Comparison of ENCODE assay signal across 16 cellular contexts in the genomic region with DNA sequence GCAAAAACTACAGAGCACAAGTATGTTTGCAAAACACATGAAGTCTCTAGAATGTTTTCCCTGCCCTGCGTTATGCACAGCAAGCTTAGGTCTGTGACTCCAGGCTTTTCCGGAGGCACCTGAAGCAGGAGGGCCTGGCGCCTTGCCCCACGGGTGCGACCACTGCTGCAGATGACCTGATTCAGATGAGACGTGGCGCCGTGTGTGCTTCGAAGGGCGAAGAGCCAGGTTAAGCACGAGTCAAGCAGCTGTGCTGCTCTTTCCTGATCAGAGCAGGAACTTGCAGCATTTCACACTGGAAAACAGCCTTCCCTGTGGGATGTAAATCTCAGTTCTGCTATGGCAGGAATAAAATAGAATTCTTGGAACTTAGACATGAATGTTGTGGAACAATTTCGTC.
"Had no signal": no experiment of that assay in that cellular context is flagged by ENCODE, and none has a peak within 500 bp of the region (broad histone marks: within the 10 kb centered on the region; RNA-seq: fewer than 3 reads in every experiment).

No MANE protein-coding gene starts in this region.

- H3K27ac Mint-ChIP-seq: activated CD4-positive, alpha-beta T cell treated with anti-CD3 and anti-CD28 coated beads for 36 hours; activated naive CD8-positive, alpha-beta T cell; activated T-helper 1 cell treated with anti-CD3 and anti-CD28 coated beads, Interleukin-12 subunit alpha, Interleukin-12 subunit beta, Interleukin-2, Interleukin-4 antibody, amounts not matched to agents 30 ng/mL and 10 ng/mL and 1 ng/mL, durations not matched to agents 14 hours and 24 hours and 36 hours; immature natural killer cell; T-helper 2 cell treated with Interferon-gamma antibody and Interleukin-4, amounts not matched to agents 5 μg/mL and 100 μg/mL, for 36 hours; WTC11 had no signal

- ATAC-seq: activated CD4-positive, alpha-beta T cell treated with anti-CD3 and anti-CD28 coated beads for 36 hours; lower lobe of right lung; natural killer cell; WTC11 had no signal

- H3K27me3 ChIP-seq: transverse colon had no signal

- H3K27me3 Mint-ChIP-seq: activated CD4-positive, alpha-beta T cell treated with anti-CD3 and anti-CD28 coated beads for 36 hours; activated naive CD8-positive, alpha-beta T cell had no signal

- DNase-seq: activated CD4-positive, alpha-beta T cell treated with anti-CD3 and anti-CD28 coated beads for 36 hours; activated CD4-positive, alpha-beta T cell treated with anti-CD3 and anti-CD28 coated beads, Interleukin-2, amount 50 U/mL, for 48 hours; activated gamma-delta T cell treated with Interleukin-2 at 50 U/mL for 16 hours; activated T-cell treated with anti-CD3 and anti-CD28 coated beads for 4 hours; central memory CD4-positive, alpha-beta T cell; immature natural killer cell; lower lobe of right lung; natural killer cell; stimulated activated CD8-positive, alpha-beta memory T cell treated with anti-CD3 and anti-CD28 coated beads, Interleukin-4, amount 100 ng/mL, for 48 hours; stimulated activated naive CD4-positive, alpha-beta T cell treated with Interleukin-2 at 50 U/mL for 16 hours; transverse colon had no signal

- H3K9me3 Mint-ChIP-seq: activated T-helper 1 cell treated with anti-CD3 and anti-CD28 coated beads, Interleukin-12 subunit alpha, Interleukin-12 subunit beta, Interleukin-2, Interleukin-4 antibody, amounts not matched to agents 30 ng/mL and 10 ng/mL and 1 ng/mL, durations not matched to agents 14 hours and 24 hours and 36 hours; immature natural killer cell; natural killer cell had no signal

- H3K36me3 ChIP-seq: transverse colon had no signal

- H3K9me3 ChIP-seq: lower lobe of right lung, transverse colon had no signal

- H3K4me1 ChIP-seq: lower lobe of right lung, parathyroid adenoma, transverse colon had no signal

- H3K4me1 Mint-ChIP-seq: activated CD4-positive, alpha-beta T cell treated with anti-CD3 and anti-CD28 coated beads for 36 hours; WTC11 had no signal

- H3K4me3 Mint-ChIP-seq: activated CD4-positive, alpha-beta T cell treated with anti-CD3 and anti-CD28 coated beads for 36 hours; activated naive CD8-positive, alpha-beta T cell; activated T-helper 1 cell treated with anti-CD3 and anti-CD28 coated beads, Interleukin-12 subunit alpha, Interleukin-12 subunit beta, Interleukin-2, Interleukin-4 antibody, amounts not matched to agents 30 ng/mL and 10 ng/mL and 1 ng/mL, durations not matched to agents 14 hours and 24 hours and 36 hours; immature natural killer cell; natural killer cell; T-helper 2 cell treated with Interferon-gamma antibody and Interleukin-4, amounts not matched to agents 5 μg/mL and 100 μg/mL, for 36 hours; WTC11 had no signal

- H3K4me3 ChIP-seq: lower lobe of right lung, transverse colon had no signal

- H3K27ac ChIP-seq: lower lobe of right lung, parathyroid adenoma, transverse colon had no signal
